Comparison of ENCODE assay signal across 27 cellular contexts in genomic region chr5:43486353-43486752, GRCh38. TPM values are rescaled to one million over a fixed set of nuclear protein-coding genes. Genes with fewer than 3 reads are reported as not detected.
A peak's percentile ranks its signal among the peaks of the same experiment; 100 is the strongest.
DNase-seq lines count a peak whose midpoint lies in the region; ATAC-seq, FAIRE-seq and TF ChIP-seq lines count a peak whose summit lies in the region.
"Had no signal": no experiment of that assay in that cellular context is flagged by ENCODE, and none has a peak within 500 bp of the region (broad histone marks: within the 10 kb centered on the region; RNA-seq: fewer than 3 reads in every experiment).

No MANE protein-coding gene starts in this region.

- in situ Hi-C loops in HepG2 (cut with HindIII; ENCODE audit: extremely low pct_ligation_motif_present, low pct_unique_long_range_greater_than_20kb) (loop anchor here (10.0 kb wide), 1 partner anchor 92 kb away; no protein-coding TSS in a partner anchor), K562 (cut with MboI) (no loop called here)

- POLR2A ChIA-PET in HepG2 (lab: Yijun Ruan, JAX) (interaction anchor here (1.5 to 4.4 kb wide), 3 partner anchors 29 to 173 kb away, joined by 7 to 84 read pairs (median 66); partner anchors contain the start of genes C5orf34 and HMGCS1), K562 (lab: Yijun Ruan, JAX) (interaction anchor here (1.0 to 4.2 kb wide), 7 partner anchors 11 to 418 kb away, joined by 3 to 43 read pairs (median 3); partner anchors contain the start of genes C5orf34 and ZNF131)

- TF ChIP-seq EP300 in HepG2 (IDR thresholded peaks at IDR 0.05; ENCODE audit: low read depth in 2 of 2, low read length in 2 of 2), result no peak
- no peak for TF ChIP-seq EP300 in HepG2 (CRISPR knock-in tag; IDR thresholded peaks at IDR 0.05; ENCODE audit: borderline replicate concordance)
- TF ChIP-seq EP300 in K562 (IDR thresholded peaks at IDR 0.05; ENCODE audit: low read length), result no peak
- no peak for TF ChIP-seq EP300 in ovary (IDR thresholded peaks at IDR 0.05)

- TF ChIP-seq RAD21 in HepG2 (CRISPR knock-in tag; IDR thresholded peaks at IDR 0.05) (no peak), K562 (CRISPR knock-in tag; conservative IDR thresholded peaks at IDR 0.05 in 1 of 2, IDR thresholded peaks at IDR 0.05 in 1 of 2) (no peak)

- H3K4me3 ChIP-seq in HepG2 (replicated peaks in 1 of 3; ENCODE audit: insufficient read depth in 1 of 3, low read depth in 2 of 3, low read length in 3 of 3), result no peak overlapping the region
- no peak overlapping the region for H3K4me3 ChIP-seq in right lobe of liver
- H3K4me3 ChIP-seq in K562, result no peak overlapping the region
- H3K4me3 ChIP-seq in ovary, result no peak overlapping the region
- H3K4me3 ChIP-seq: body of pancreas, esophagus muscularis mucosa, SK-N-MC, smooth muscle cell, thyroid gland had no signal

- H3K27ac Mint-ChIP-seq in HFFc6, result peak overlapping the region; percentile 100; the same call in 1 of the 2 replicates
- peak overlapping the region; percentile 100 for H3K27ac Mint-ChIP-seq in stimulated activated naive CD8-positive, alpha-beta T cell treated with anti-CD3 and anti-CD28 coated beads, Interleukin-15, amount 100 ng/mL, for 72 hours

- no peaks in the 10 kb centered on the region for H3K9me3 Mint-ChIP-seq in HFFc6
- H3K9me3 Mint-ChIP-seq in stimulated activated naive CD8-positive, alpha-beta T cell treated with anti-CD3 and anti-CD28 coated beads, Interleukin-15, amount 100 ng/mL, for 72 hours, result no peaks in the 10 kb centered on the region
- H3K9me3 Mint-ChIP-seq: IgD-negative memory B cell; memory B cell; stimulated activated naive B cell treated with anti-CD40 and anti-IgM and Interleukin-4, amounts not matched to agents 10 μg/mL and 1 μg/mL and 100 μg/mL, for 72 hours had no signal

- H3K9me1 ChIP-seq in K562 (ENCODE audit: control insufficient read depth, insufficient read depth, low read length), result no peaks in the 10 kb centered on the region

- no peak overlapping the region for H3K4me3 Mint-ChIP-seq in HFFc6
- H3K4me3 Mint-ChIP-seq in stimulated activated naive CD8-positive, alpha-beta T cell treated with anti-CD3 and anti-CD28 coated beads, Interleukin-15, amount 100 ng/mL, for 72 hours, result peak overlapping the region in 1 of 2 donors; percentile 96
- H3K4me3 Mint-ChIP-seq: memory B cell; stimulated activated naive B cell treated with anti-CD40 and anti-IgM and Interleukin-4, amounts not matched to agents 10 μg/mL and 1 μg/mL and 100 μg/mL, for 72 hours had no signal

- H3K36me3 ChIP-seq in HepG2 (replicated peaks in 1 of 2; ENCODE audit: control insufficient read depth in 1 of 2, insufficient read depth in 2 of 2, low read length in 2 of 2) (no peaks in the 10 kb centered on the region), right lobe of liver (no peaks in the 10 kb centered on the region), K562 (ENCODE audit: control insufficient read depth, insufficient read depth, low read length) (peaks cover 37% of the 10 kb centered on the region; the same call in 2 of the 3 replicates), ovary (no peaks in the 10 kb centered on the region)
- H3K36me3 ChIP-seq: esophagus muscularis mucosa, thyroid gland had no signal

- no peak overlapping the region for H3K27ac ChIP-seq in HepG2 (ENCODE audit: extremely low read length, insufficient read depth, low read length)
- H3K27ac ChIP-seq in right lobe of liver, result no peak overlapping the region
- no peak overlapping the region for H3K27ac ChIP-seq in K562 (ENCODE audit: extremely low read depth, low read depth, low read length)
- no peak overlapping the region for H3K27ac ChIP-seq in ovary
- H3K27ac ChIP-seq: body of pancreas, C4-2B, esophagus muscularis mucosa, SK-N-MC had no signal

- TF ChIP-seq CTCF in HepG2 (CRISPR knock-in tag; IDR thresholded peaks at IDR 0.05) (no peak), right lobe of liver (IDR thresholded peaks at IDR 0.05) (no peak), HFFc6 (IDR thresholded peaks at IDR 0.05) (no peak), K562 (IDR thresholded peaks at IDR 0.05 in 2 of 3, conservative IDR thresholded peaks at IDR 0.05 in 1 of 3; ENCODE audit: insufficient read depth in 2 of 3, low read depth in 1 of 3, low read length in 3 of 3) (no peak), ovary (IDR thresholded peaks at IDR 0.05) (no peak)

- TF ChIP-seq POLR2A in HepG2 (IDR thresholded peaks at IDR 0.05; ENCODE audit: insufficient read depth in 1 of 2, low read depth in 2 of 2, low read length in 2 of 2) (no peak), right lobe of liver (IDR thresholded peaks at IDR 0.05) (no peak), K562 (conservative IDR thresholded peaks at IDR 0.05) (no peak), ovary (IDR thresholded peaks at IDR 0.05) (no peak)

- H3K79me2 ChIP-seq in HepG2 (ENCODE audit: insufficient read depth, low read length) (peaks cover 12% of the 10 kb centered on the region), K562 (ENCODE audit: control insufficient read depth, insufficient read depth, low read length) (peaks cover 25% of the 10 kb centered on the region)

- H3K4me1 Mint-ChIP-seq in HFFc6 (ENCODE audit: low read depth), result peaks cover 29% of the 10 kb centered on the region
- H3K4me1 Mint-ChIP-seq in stimulated activated naive CD8-positive, alpha-beta T cell treated with anti-CD3 and anti-CD28 coated beads, Interleukin-15, amount 100 ng/mL, for 72 hours, result peaks cover 42% of the 10 kb centered on the region

- no peaks in the 10 kb centered on the region for H3K9me3 ChIP-seq in HepG2 (ENCODE audit: low read length)
- no peaks in the 10 kb centered on the region for H3K9me3 ChIP-seq in right lobe of liver
- 0 out of 2 replicates have a peak, but pooled peaks cover 1% of the 10 kb centered on the region for H3K9me3 ChIP-seq in K562 (replicated peaks; ENCODE audit: control insufficient read depth, insufficient read depth, low read depth, low read length)
- H3K9me3 ChIP-seq in ovary, result no peaks in the 10 kb centered on the region
- H3K9me3 ChIP-seq: body of pancreas, esophagus muscularis mucosa, thyroid gland had no signal

- peaks cover 6% of the 10 kb centered on the region for H3K36me3 Mint-ChIP-seq in HFFc6 (ENCODE audit: low read depth)
- H3K36me3 Mint-ChIP-seq: IgD-negative memory B cell, memory B cell had no signal

- H3K4me2 ChIP-seq in HepG2 (ENCODE audit: low read depth, low read length) (no peak overlapping the region), K562 (ENCODE audit: insufficient read depth, low read length) (no peak overlapping the region)
- H3K4me2 ChIP-seq: smooth muscle cell had no signal

- FAIRE-seq in HepG2 (lab: Jason Lieb, UNC) (no peak), K562 (lab: Jason Lieb, UNC) (no peak)

- H4K20me1 ChIP-seq in HepG2 (ENCODE audit: insufficient read depth, low read length), result no peaks in the 10 kb centered on the region
- no peaks in the 10 kb centered on the region for H4K20me1 ChIP-seq in K562 (replicated peaks; ENCODE audit: control insufficient read depth, insufficient read depth, low read length)

- BruUV-seq in HepG2 (replicated peaks; lab: Mats Ljungman, UMichigan) (no TSS peak), K562 (replicated peaks; lab: Mats Ljungman, UMichigan) (no TSS peak)

- peaks cover 37% of the 10 kb centered on the region for H3K4me1 ChIP-seq in HepG2 (ENCODE audit: insufficient read depth, low read length)
- peaks cover 0 to 14% (median 5%) of the 10 kb centered on the region in 4 donors for H3K4me1 ChIP-seq in right lobe of liver
- peaks cover 6 to 8% of the 10 kb centered on the region in 2 experiments; a peak in 2 of 5 replicates for H3K4me1 ChIP-seq in K562 (replicated peaks in 1 of 2; ENCODE audit: control insufficient read depth in 2 of 2, insufficient read depth in 2 of 2, low read length in 2 of 2)
- peaks cover 3% of the 10 kb centered on the region for H3K4me1 ChIP-seq in ovary (ENCODE audit: insufficient read depth)

- H3K27me3 Mint-ChIP-seq in HFFc6 (ENCODE audit: insufficient read depth), result no peaks in the 10 kb centered on the region; the same call in 1 of the 2 replicates
- no peaks in the 10 kb centered on the region for H3K27me3 Mint-ChIP-seq in stimulated activated naive CD8-positive, alpha-beta T cell treated with anti-CD3 and anti-CD28 coated beads, Interleukin-15, amount 100 ng/mL, for 72 hours
- H3K27me3 Mint-ChIP-seq: IgD-negative memory B cell; memory B cell; stimulated activated naive B cell treated with anti-CD40 and anti-IgM and Interleukin-4, amounts not matched to agents 10 μg/mL and 1 μg/mL and 100 μg/mL, for 72 hours had no signal

- no peak overlapping the region for H2AFZ ChIP-seq in HepG2 (ENCODE audit: low read length)
- H2AFZ ChIP-seq in K562 (ENCODE audit: low read depth, low read length), result no peak overlapping the region

- WGBS in HepG2 (ENCODE audit: low lambda C conversion rate), result 61% methylated on average over 3 of the region's 3 CpGs
- 67% methylated on average over 3 of the region's 3 CpGs for WGBS in right lobe of liver (ENCODE audit: insufficient coverage, low coverage, low lambda C conversion rate, missing lambda C conversion rate)
- WGBS in K562 (ENCODE audit: insufficient coverage, low coverage, missing lambda C conversion rate), result 52% methylated on average over 3 of the region's 3 CpGs
- 84 to 88% (median 87%) methylated on average over 3 of the region's 3 CpGs for WGBS in ovary, 3 donors

- ATAC-seq in HepG2, result no peak
- ATAC-seq in right lobe of liver, result no peak
- no peak for ATAC-seq in K562
- no peak for ATAC-seq in stimulated activated naive CD8-positive, alpha-beta T cell treated with anti-CD3 and anti-CD28 coated beads, Interleukin-15, amount 100 ng/mL, for 72 hours
- ATAC-seq: body of pancreas; stimulated activated naive B cell treated with anti-CD40 and anti-IgM and Interleukin-4, amounts not matched to agents 10 μg/mL and 1 μg/mL and 100 μg/mL, for 72 hours had no signal

- CTCF ChIA-PET in HepG2 (lab: Yijun Ruan, JAX; ENCODE audit: low intra/inter-chr PET ratio, low total read pairs) (no interaction called here), K562 (lab: Yijun Ruan, JAX; ENCODE audit: low intra/inter-chr PET ratio) (no interaction called here)

- no peaks in the 10 kb centered on the region; a peak in 1 of 5 replicates for H3K27me3 ChIP-seq in HepG2 (ENCODE audit: control insufficient read depth in 1 of 2, insufficient read depth in 2 of 2, low read length in 2 of 2)
- no peaks in the 10 kb centered on the region for H3K27me3 ChIP-seq in right lobe of liver
- no peaks in the 10 kb centered on the region for H3K27me3 ChIP-seq in K562 (ENCODE audit: control insufficient read depth in 2 of 2, insufficient read depth in 2 of 2, low read length in 2 of 2)
- no peaks in the 10 kb centered on the region for H3K27me3 ChIP-seq in ovary
- H3K27me3 ChIP-seq: body of pancreas, esophagus muscularis mucosa, thyroid gland had no signal

- intact Hi-C loops in HepG2 (cut with micrococcal nuclease; ENCODE audit: unreplicated experiment), result no loop called here
- intact Hi-C loops in right lobe of liver (cut with DNase I), result loop anchor here in 1 of 2 donors (10.0 kb wide), 1 partner anchor 92 kb away; no protein-coding TSS in a partner anchor
- intact Hi-C loops in K562 (cut with micrococcal nuclease), result loop anchor here (10.0 kb wide), 1 partner anchor 118 kb away; the partner anchor contains the start of gene NNT
- intact Hi-C loops in ovary (cut with DNase I), result loop anchor here in 1 of 4 donors (10.0 kb wide), 1 partner anchor 672 kb away; the partner anchor contains the start of gene SELENOP

- DNase-seq in HepG2 (ENCODE audit: low spot score), result peak; percentile 20
- no peak for DNase-seq in right lobe of liver
- no peak for DNase-seq in HFFc6
- peak in 1 of 4 experiments; percentile 15 for DNase-seq in K562 (ENCODE audit: extremely low read depth in 1 of 4, low spot score in 3 of 4)
- peak in 1 of 2 donors; percentile 43 for DNase-seq in stimulated activated naive CD8-positive, alpha-beta T cell treated with anti-CD3 and anti-CD28 coated beads, Interleukin-15, amount 100 ng/mL, for 72 hours
- DNase-seq in NCI-H2107 treated with DMSO at 0.1 percent for 48 hours (lab: John Stamatoyannopoulos, UW; ENCODE audit: unreplicated experiment), result no peak
- no peak for DNase-seq in ovary
- DNase-seq in NCI-H774 (lab: John Stamatoyannopoulos, UW), result no peak
- DNase-seq: activated CD4-positive, alpha-beta T cell treated with anti-CD3 and anti-CD28 coated beads for 48 hours; body of pancreas; DMS153; effector CD4-positive, alpha-beta T cell; foreskin melanocyte; NCI-H1105; NCI-H2029 treated with DMSO at 0.1 percent for 48 hours; NCI-H226; occipital lobe; RPMI8226; stimulated activated naive B cell treated with anti-CD40 and anti-IgM and Interleukin-4, amounts not matched to agents 10 μg/mL and 1 μg/mL and 100 μg/mL, for 72 hours; T-helper 2 cell; thyroid gland had no signal

- H3K9ac ChIP-seq in HepG2 (ENCODE audit: insufficient read depth, low read depth, low read length) (no peak overlapping the region), K562 (ENCODE audit: insufficient read depth in 1 of 2, low read depth in 2 of 2, low read length in 2 of 2) (no peak overlapping the region)

RNA-seq across cellular contexts. Expression of gene TMEM267, which starts 2.7 kb away (rescaled TPM):
- total RNA-seq in HepG2 (2016; rRNA removed; fragmentation: Illumina TruSeq; extraction: Trizol) (11.2 and 12.6 TPM in 2 replicates), right lobe of liver (1 to 10 TPM; 3.9 to 5.1 (median 4.5) TPM), K562 (2014; rRNA removed) (8.1 and 11.3 TPM in 2 replicates), K562 (2014; rRNA removed; fragmentation: Illumina TruSeq; extraction: Trizol) (17.8 and 21.2 TPM in 2 replicates), K562 (2015; rRNA removed; fragmentation: Illumina TruSeq; extraction: Trizol) (12.1 and 13.3 TPM in 2 replicates), K562 (2021) (19.3 and 19.9 TPM in 2 replicates), ovary (10 to 100 TPM in 3 of 7 donors, 1 to 10 TPM in 4; 7.6 to 23.0 (median 9.8) TPM)
- 3.3 and 3.4 TPM in 2 replicates for total RNA-seq in HepG2 (2016; cell fraction: cytosol; rRNA removed; fragmentation: Illumina TruSeq; extraction: Trizol; ENCODE audit: low read depth)
- 11.4 and 14.9 TPM in 2 replicates for total RNA-seq in HepG2 (2016; cell fraction: insoluble cytoplasmic fraction; rRNA removed; fragmentation: Illumina TruSeq; extraction: Trizol)
- total RNA-seq in HepG2 (2016; cell fraction: membrane; rRNA removed; fragmentation: Illumina TruSeq; extraction: Trizol), result 6.3 and 7.8 TPM in 2 replicates
- total RNA-seq in HepG2 (2016; cell fraction: nucleus; rRNA removed; fragmentation: Illumina TruSeq; extraction: Trizol), result 9.4 and 13.9 TPM in 2 replicates
- polyA plus RNA-seq in HepG2 (2011; rRNA removed) (8.0 and 8.9 TPM in 2 replicates), K562 (2011; rRNA removed) (29.1 and 31.9 TPM in 2 replicates), K562 (2014; fragmentation: Illumina TruSeq; extraction: Trizol) (15.4 and 17.0 TPM in 2 replicates), K562 (2014; fragmentation: Nextera tagmentation; extraction: Ambion mirVana) (10 to 100 TPM; 51.1 to 61.1 TPM), K562 (2014; rRNA removed) (13.2 and 19.1 TPM in 2 replicates), ovary (1 to 10 TPM; 6.3 to 6.9 TPM)
- 1.8 and 4.4 TPM in 2 replicates for polyA plus RNA-seq in HepG2 (2011; cell fraction: cytosol; rRNA removed)
- 5.2 and 6.3 TPM in 2 replicates for polyA plus RNA-seq in HepG2 (2011; cell fraction: nucleus; rRNA removed)
- polyA plus RNA-seq in HepG2 (2012), result 7.4 and 8.6 TPM in 2 replicates
- polyA plus RNA-seq in HepG2 (2016; cell fraction: cytosol; fragmentation: Illumina TruSeq; extraction: Trizol; ENCODE audit: low read depth), result 0.42 and 0.80 TPM in 2 replicates
- polyA plus RNA-seq in HepG2 (2016; cell fraction: insoluble cytoplasmic fraction; fragmentation: Illumina TruSeq; extraction: Trizol; ENCODE audit: low read depth), result 8.8 and 10.2 TPM in 2 replicates
- polyA plus RNA-seq in HepG2 (2016; cell fraction: membrane; fragmentation: Illumina TruSeq; extraction: Trizol; ENCODE audit: low read depth), result 2.3 and 2.7 TPM in 2 replicates
- polyA plus RNA-seq in HepG2 (2016; cell fraction: nucleus; fragmentation: Illumina TruSeq; extraction: Trizol; ENCODE audit: insufficient read depth, low read depth), result 17.0 and 17.2 TPM in 2 replicates
- 8.2 and 22.2 TPM in 2 replicates for polyA minus RNA-seq in HepG2 (2011; rRNA and poly(A)+ RNA removed; ENCODE audit: low replicate concordance)
- polyA minus RNA-seq in HepG2 (2011; cell fraction: cytosol; rRNA and poly(A)+ RNA removed), result 6.6 and 7.4 TPM in 2 replicates
- polyA minus RNA-seq in HepG2 (2011; cell fraction: nucleus; rRNA and poly(A)+ RNA removed), result 5.3 and 8.7 TPM in 2 replicates
- 10 to 100 TPM; 15.7 to 20.3 (median 19.0) TPM for total RNA-seq in HFFc6 (2021; fragmentation: NEBNext Ultra II Directional; extraction: Animal tissue kit (Norgen Biotek cat#: 25700))
- 16.8 and 49.2 TPM in 2 replicates for total RNA-seq in K562 (2011; cell fraction: chromatin; rRNA removed; ENCODE audit: low replicate concordance)
- 7.2 and 8.0 TPM in 2 replicates for total RNA-seq in K562 (2011; cell fraction: nucleolus; rRNA removed)
- total RNA-seq in K562 (2011; cell fraction: nucleoplasm; rRNA removed), result 20.4 and 22.3 TPM in 2 replicates
- polyA plus RNA-seq in K562 (2011; cell fraction: cytosol; rRNA removed), result 4.6 and 13.5 TPM in 2 replicates
- 20.1 and 30.5 TPM in 2 replicates for polyA plus RNA-seq in K562 (2011; cell fraction: nucleus; rRNA removed)
- polyA plus RNA-seq in K562 (2012), result 15.9 and 25.5 TPM in 2 replicates
- polyA minus RNA-seq in K562 (2011; rRNA and poly(A)+ RNA removed), result 35.3 and 41.3 TPM in 2 replicates
- 6.4 and 6.7 TPM in 2 replicates for polyA minus RNA-seq in K562 (2011; cell fraction: cytosol; rRNA and poly(A)+ RNA removed)
- 5.0 and 7.0 TPM in 2 replicates for polyA minus RNA-seq in K562 (2011; cell fraction: nucleus; rRNA and poly(A)+ RNA removed)

RNA-seq across cellular contexts. Expression of gene C5orf34, which starts 28.6 kb away (rescaled TPM):
- total RNA-seq in HepG2 (2016; rRNA removed; fragmentation: Illumina TruSeq; extraction: Trizol) (6.2 and 6.4 TPM in 2 replicates), right lobe of liver (under 1 TPM; 0.15 to 0.99 (median 0.72) TPM), K562 (2014; rRNA removed) (13.1 and 13.2 TPM in 2 replicates), K562 (2014; rRNA removed; fragmentation: Illumina TruSeq; extraction: Trizol) (20.7 and 24.3 TPM in 2 replicates), K562 (2015; rRNA removed; fragmentation: Illumina TruSeq; extraction: Trizol) (18.2 and 19.0 TPM in 2 replicates), K562 (2021) (13.8 and 15.7 TPM in 2 replicates), ovary (1 to 10 TPM in 4 of 7 donors, under 1 TPM in 3; 0.48 to 3.8 (median 1.2) TPM)
- total RNA-seq in HepG2 (2016; cell fraction: cytosol; rRNA removed; fragmentation: Illumina TruSeq; extraction: Trizol; ENCODE audit: low read depth), result 2.3 and 2.9 TPM in 2 replicates
- total RNA-seq in HepG2 (2016; cell fraction: insoluble cytoplasmic fraction; rRNA removed; fragmentation: Illumina TruSeq; extraction: Trizol), result 6.0 and 7.6 TPM in 2 replicates
- total RNA-seq in HepG2 (2016; cell fraction: membrane; rRNA removed; fragmentation: Illumina TruSeq; extraction: Trizol), result 1.5 and 2.4 TPM in 2 replicates
- 13.1 and 15.3 TPM in 2 replicates for total RNA-seq in HepG2 (2016; cell fraction: nucleus; rRNA removed; fragmentation: Illumina TruSeq; extraction: Trizol)
- polyA plus RNA-seq in HepG2 (2011; rRNA removed) (2.1 and 3.2 TPM in 2 replicates), K562 (2011; rRNA removed) (28.9 and 32.6 TPM in 2 replicates), K562 (2014; fragmentation: Illumina TruSeq; extraction: Trizol) (19.4 and 23.5 TPM in 2 replicates), K562 (2014; fragmentation: Nextera tagmentation; extraction: Ambion mirVana) (10 to 100 TPM; 21.4 to 27.8 TPM), K562 (2014; rRNA removed) (18.1 and 18.9 TPM in 2 replicates), ovary (1 to 10 TPM; 1.2 to 2.5 TPM)
- 1.0 and 1.1 TPM in 2 replicates for polyA plus RNA-seq in HepG2 (2011; cell fraction: cytosol; rRNA removed)
- polyA plus RNA-seq in HepG2 (2011; cell fraction: nucleus; rRNA removed), result 5.3 and 6.8 TPM in 2 replicates
- 1.3 and 2.4 TPM in 2 replicates for polyA plus RNA-seq in HepG2 (2012)
- polyA plus RNA-seq in HepG2 (2016; cell fraction: cytosol; fragmentation: Illumina TruSeq; extraction: Trizol; ENCODE audit: low read depth), result 0.32 and 0.37 TPM in 2 replicates
- polyA plus RNA-seq in HepG2 (2016; cell fraction: insoluble cytoplasmic fraction; fragmentation: Illumina TruSeq; extraction: Trizol; ENCODE audit: low read depth), result 4.7 and 5.0 TPM in 2 replicates
- 0.64 and 0.65 TPM in 2 replicates for polyA plus RNA-seq in HepG2 (2016; cell fraction: membrane; fragmentation: Illumina TruSeq; extraction: Trizol; ENCODE audit: low read depth)
- 11.9 and 12.6 TPM in 2 replicates for polyA plus RNA-seq in HepG2 (2016; cell fraction: nucleus; fragmentation: Illumina TruSeq; extraction: Trizol; ENCODE audit: insufficient read depth, low read depth)
- 1.1 and 11.7 TPM in 2 replicates for polyA minus RNA-seq in HepG2 (2011; rRNA and poly(A)+ RNA removed; ENCODE audit: low replicate concordance)
- polyA minus RNA-seq in HepG2 (2011; cell fraction: cytosol; rRNA and poly(A)+ RNA removed), result 1.3 and 2.5 TPM in 2 replicates
- 13.1 and 17.1 TPM in 2 replicates for polyA minus RNA-seq in HepG2 (2011; cell fraction: nucleus; rRNA and poly(A)+ RNA removed)
- 1 to 10 TPM; 2.2 to 4.4 (median 3.8) TPM for total RNA-seq in HFFc6 (2021; fragmentation: NEBNext Ultra II Directional; extraction: Animal tissue kit (Norgen Biotek cat#: 25700))
- total RNA-seq in K562 (2011; cell fraction: chromatin; rRNA removed; ENCODE audit: low replicate concordance), result 24.9 and 68.1 TPM in 2 replicates
- 16.0 and 22.9 TPM in 2 replicates for total RNA-seq in K562 (2011; cell fraction: nucleolus; rRNA removed)
- total RNA-seq in K562 (2011; cell fraction: nucleoplasm; rRNA removed), result 24.2 and 24.8 TPM in 2 replicates
- 6.9 and 11.5 TPM in 2 replicates for polyA plus RNA-seq in K562 (2011; cell fraction: cytosol; rRNA removed)
- polyA plus RNA-seq in K562 (2011; cell fraction: nucleus; rRNA removed), result 27.4 and 34.7 TPM in 2 replicates
- 8.8 and 12.3 TPM in 2 replicates for polyA plus RNA-seq in K562 (2012)
- 37.6 and 39.6 TPM in 2 replicates for polyA minus RNA-seq in K562 (2011; rRNA and poly(A)+ RNA removed)
- 6.2 and 11.1 TPM in 2 replicates for polyA minus RNA-seq in K562 (2011; cell fraction: cytosol; rRNA and poly(A)+ RNA removed)
- 23.6 and 40.1 TPM in 2 replicates for polyA minus RNA-seq in K562 (2011; cell fraction: nucleus; rRNA and poly(A)+ RNA removed)

Comparison
In these comparisons a context has a peak if more than half of its experiments do, and no peak if none do; other contexts are left out.
1. Of the 241 proteins assayed by ChIP-seq in both HepG2 and K562: peak only in HepG2: GATAD2A; only in K562: ADNP, DPF2, MAFG and NFE2; in both: CEBPB and CEBPG; in neither: 234.